Comparison of ENCODE assay signal across 27 cellular contexts in genomic region chr10:33660329-33660728, GRCh38.
"Had no signal": no experiment of that assay in that cellular context is flagged by ENCODE, and none has a peak within 500 bp of the region (broad histone marks: within the 10 kb centered on the region; RNA-seq: fewer than 3 reads in every experiment).

No MANE protein-coding gene starts in this region.

- H3K4me1 ChIP-seq: body of pancreas, transverse colon, uterus had no signal

- H3K36me3 ChIP-seq: adrenal gland, gastroesophageal sphincter, left lung, neutrophil, right lobe of liver, transverse colon, uterus had no signal

- H3K4me3 ChIP-seq: adrenal gland, body of pancreas, dorsolateral prefrontal cortex, gastroesophageal sphincter, left lung, lung, mucosa of descending colon, right lobe of liver, testis, transverse colon, uterus had no signal

- H3K4me1 Mint-ChIP-seq: activated CD4-positive, alpha-beta T cell treated with anti-CD3 and anti-CD28 coated beads for 36 hours had no signal

- H3K9me3 Mint-ChIP-seq: activated naive CD8-positive, alpha-beta T cell treated with anti-CD3 and anti-CD28 coated beads for 36 hours; natural killer cell treated with Interleukin-12 subunit alpha and Interleukin-12 subunit beta and Interleukin-15 and Interleukin-18, amount 100 ng/mL, for 72 hours; T-helper 2 cell treated with Interferon-gamma antibody and Interleukin-4, amounts not matched to agents 5 μg/mL and 100 μg/mL, for 36 hours had no signal

- H3K4me3 Mint-ChIP-seq: activated CD4-positive, alpha-beta T cell treated with anti-CD3 and anti-CD28 coated beads for 36 hours; activated naive CD4-positive, alpha-beta T cell treated with anti-CD3 and anti-CD28 coated beads for 36 hours; activated naive CD8-positive, alpha-beta T cell treated with anti-CD3 and anti-CD28 coated beads for 36 hours; natural killer cell treated with Interleukin-12 subunit alpha and Interleukin-12 subunit beta and Interleukin-15 and Interleukin-18, amount 100 ng/mL, for 72 hours; T-helper 2 cell treated with Interferon-gamma antibody and Interleukin-4, amounts not matched to agents 5 μg/mL and 100 μg/mL, for 36 hours had no signal

- H3K9me3 ChIP-seq: adrenal gland, body of pancreas, neutrophil, right lobe of liver, testis, transverse colon, uterus had no signal

- H3K27me3 ChIP-seq: adrenal gland, body of pancreas, dorsolateral prefrontal cortex, gastroesophageal sphincter, left lung, neutrophil, right lobe of liver, testis, transverse colon, uterus had no signal

- H3K27ac Mint-ChIP-seq: activated CD4-positive, alpha-beta T cell treated with anti-CD3 and anti-CD28 coated beads for 36 hours; activated naive CD4-positive, alpha-beta T cell treated with anti-CD3 and anti-CD28 coated beads for 36 hours; activated naive CD8-positive, alpha-beta T cell treated with anti-CD3 and anti-CD28 coated beads for 36 hours; natural killer cell treated with Interleukin-12 subunit alpha and Interleukin-12 subunit beta and Interleukin-15 and Interleukin-18, amount 100 ng/mL, for 72 hours; T-helper 2 cell treated with Interferon-gamma antibody and Interleukin-4, amounts not matched to agents 5 μg/mL and 100 μg/mL, for 36 hours had no signal

- DNase-seq: activated CD4-positive, alpha-beta T cell treated with anti-CD3 and anti-CD28 coated beads for 36 hours; activated CD4-positive, alpha-beta T cell treated with anti-CD3 and anti-CD28 coated beads, Interleukin-2, amount 50 U/mL, for 4 hours; activated CD4-positive, CD25-positive, alpha-beta regulatory T cell; activated effector memory CD4-positive, alpha-beta T cell treated with anti-CD3 and anti-CD28 coated beads, Interleukin-2, amount 50 U/mL, for 16 hours; activated naive CD4-positive, alpha-beta T cell treated with anti-CD3 and anti-CD28 coated beads for 36 hours; activated naive CD8-positive, alpha-beta T cell treated with anti-CD3 and anti-CD28 coated beads for 36 hours; activated T-cell treated with anti-CD3 and anti-CD28 coated beads for 4 hours; adrenal gland; aorta; body of pancreas; dorsolateral prefrontal cortex; effector memory CD4-positive, alpha-beta T cell; head of caudate nucleus; hippocampal formation; left lung; mucosa of descending colon; right lobe of liver; stimulated activated CD4-positive, alpha-beta T cell treated with anti-CD3 and anti-CD28 coated beads, Interleukin-4, amount 100 ng/mL, for 1 hour; stimulated activated naive CD8-positive, alpha-beta T cell treated with anti-CD3 and anti-CD28 coated beads, Interleukin-15, Interleukin-2, amounts not matched to agents 100 U/mL and 50 U/mL, for 24 hours; testis; transverse colon; uterus had no signal

- ATAC-seq: activated CD4-positive, alpha-beta T cell treated with anti-CD3 and anti-CD28 coated beads for 36 hours; body of pancreas; gastroesophageal sphincter; left lung; mucosa of descending colon; natural killer cell treated with Interleukin-12 subunit alpha and Interleukin-12 subunit beta and Interleukin-15 and Interleukin-18, amount 100 ng/mL, for 72 hours; right lobe of liver; stimulated activated naive CD8-positive, alpha-beta T cell treated with anti-CD3 and anti-CD28 coated beads, Interleukin-15, Interleukin-2, amounts not matched to agents 100 U/mL and 50 U/mL, for 24 hours had no signal

- H3K36me3 Mint-ChIP-seq: activated naive CD8-positive, alpha-beta T cell treated with anti-CD3 and anti-CD28 coated beads for 36 hours had no signal

- H3K27ac ChIP-seq: adrenal gland, body of pancreas, dorsolateral prefrontal cortex, gastroesophageal sphincter, left lung, neutrophil, right lobe of liver, testis, transverse colon, uterus had no signal
